Comparison of ENCODE assay signal across 1 cellular context in genomic region chr16:4944333-4945281, GRCh38.
TF ChIP-seq lines count a peak whose summit lies in the region.

No MANE protein-coding gene starts in this region.

TF ChIP-seq in HepG2, 621 proteins besides CTCF, POLR2A, EP300 and RAD21 (continued from another document and continues in another):
- TF ChIP-seq TEF (CRISPR knock-in tag; IDR thresholded peaks at IDR 0.05), result no peak
- no peak for TF ChIP-seq ZSCAN22 (CRISPR knock-in tag; IDR thresholded peaks at IDR 0.05)
- TF ChIP-seq GABPA (IDR thresholded peaks at IDR 0.05; ENCODE audit: low read depth, low read length), result no peak
- TF ChIP-seq GABPA (CRISPR knock-in tag; IDR thresholded peaks at IDR 0.05; ENCODE audit: low read depth), result peak; percentile 52; the same call in 1 of the 2 replicates
- TF ChIP-seq ZBTB7A (CRISPR knock-in tag; IDR thresholded peaks at IDR 0.05), result peak; percentile 98
- TF ChIP-seq SNRNP70 (IDR thresholded peaks at IDR 0.05; ENCODE audit: low read depth, low read length), result no peak
- no peak for TF ChIP-seq ISX (CRISPR knock-in tag; conservative IDR thresholded peaks at IDR 0.05)
- no peak for TF ChIP-seq ZNF484 (CRISPR knock-in tag; IDR thresholded peaks at IDR 0.05; ENCODE audit: borderline replicate concordance, low read depth)
- TF ChIP-seq MLX (CRISPR knock-in tag; IDR thresholded peaks at IDR 0.05), result peak; percentile 83
- 0 out of 2 replicates have a peak, but pooled peaks have one; percentile 72 for TF ChIP-seq SMARCC2 (IDR thresholded peaks at IDR 0.05)
- peak; percentile 96 for TF ChIP-seq ARID5B (CRISPR knock-in tag; IDR thresholded peaks at IDR 0.05)
- peak; percentile 92 for TF ChIP-seq ZBED4 (CRISPR knock-in tag; IDR thresholded peaks at IDR 0.05; ENCODE audit: borderline replicate concordance)
- no peak for TF ChIP-seq TMF1 (CRISPR knock-in tag; IDR thresholded peaks at IDR 0.05; ENCODE audit: low read depth)
- no peak for TF ChIP-seq SMAD3 (CRISPR knock-in tag; IDR thresholded peaks at IDR 0.05)
- no peak for TF ChIP-seq ZBTB34 (CRISPR knock-in tag; IDR thresholded peaks at IDR 0.05)
- no peak for TF ChIP-seq ZNF20 (CRISPR knock-in tag; IDR thresholded peaks at IDR 0.05)
- TF ChIP-seq ZNF564 (CRISPR knock-in tag; IDR thresholded peaks at IDR 0.05), result no peak
- peak; percentile 17; the same call in 1 of the 2 replicates for TF ChIP-seq NKX3-1 (CRISPR knock-in tag; IDR thresholded peaks at IDR 0.05)
- TF ChIP-seq HMG20A (CRISPR knock-in tag; IDR thresholded peaks at IDR 0.05; ENCODE audit: borderline replicate concordance), result peak; percentile 90
- TF ChIP-seq MEF2D (CRISPR knock-in tag; IDR thresholded peaks at IDR 0.05), result peak; percentile 72
- no peak for TF ChIP-seq ATF6 (CRISPR knock-in tag; conservative IDR thresholded peaks at IDR 0.05)
- TF ChIP-seq ATF5 (CRISPR knock-in tag; IDR thresholded peaks at IDR 0.05; ENCODE audit: low read depth), result no peak
- 0 out of 2 replicates have a peak, but pooled peaks have one; percentile 76 for TF ChIP-seq AHR (CRISPR knock-in tag; IDR thresholded peaks at IDR 0.05)
- TF ChIP-seq TIGD3 (CRISPR knock-in tag; IDR thresholded peaks at IDR 0.05; ENCODE audit: borderline replicate concordance), result no peak
- TF ChIP-seq CSRNP2 (CRISPR knock-in tag; conservative IDR thresholded peaks at IDR 0.05; ENCODE audit: low read depth), result no peak
- TF ChIP-seq ZNF441 (CRISPR knock-in tag; IDR thresholded peaks at IDR 0.05; ENCODE audit: borderline replicate concordance), result no peak
- TF ChIP-seq TOE1 (CRISPR knock-in tag; IDR thresholded peaks at IDR 0.05), result no peak
- TF ChIP-seq JUND (CRISPR knock-in tag; IDR thresholded peaks at IDR 0.05), result peak; percentile 99
- TF ChIP-seq ZNF597 (CRISPR knock-in tag; IDR thresholded peaks at IDR 0.05), result no peak
- no peak for TF ChIP-seq ARHGAP35 (CRISPR knock-in tag; IDR thresholded peaks at IDR 0.05; ENCODE audit: borderline replicate concordance)
- TF ChIP-seq RNF2 (conservative IDR thresholded peaks at IDR 0.05; ENCODE audit: low read depth), result no peak; the same call in 1 of the 2 replicates
- peak; percentile 98 for TF ChIP-seq SAP130 (CRISPR knock-in tag; IDR thresholded peaks at IDR 0.05; ENCODE audit: low read depth)
- TF ChIP-seq SRSF1 (optimal IDR thresholded peaks at IDR 0.05; ENCODE audit: low read depth, low read length), result peak; percentile 92
- TF ChIP-seq HES4 (CRISPR knock-in tag; IDR thresholded peaks at IDR 0.05; ENCODE audit: borderline replicate concordance), result no peak
- 0 out of 2 replicates have a peak, but pooled peaks have one; percentile 61 for TF ChIP-seq TSC22D2 (CRISPR knock-in tag; IDR thresholded peaks at IDR 0.05; ENCODE audit: borderline replicate concordance)
- peak; percentile 42; the same call in 1 of the 2 replicates for TF ChIP-seq RFXANK (CRISPR knock-in tag; IDR thresholded peaks at IDR 0.05)
- peak; percentile 80; the same call in 1 of the 2 replicates for TF ChIP-seq ZBTB20 (CRISPR knock-in tag; IDR thresholded peaks at IDR 0.05; ENCODE audit: borderline replicate concordance, low read depth)
- TF ChIP-seq ZNF264 (CRISPR knock-in tag; IDR thresholded peaks at IDR 0.05), result no peak
- TF ChIP-seq ZNF224 (CRISPR knock-in tag; IDR thresholded peaks at IDR 0.05), result no peak
- TF ChIP-seq RXRA (CRISPR knock-in tag; IDR thresholded peaks at IDR 0.05), result peak; percentile 93
- TF ChIP-seq ZBTB14 (CRISPR knock-in tag; IDR thresholded peaks at IDR 0.05), result no peak
- no peak for TF ChIP-seq ZNF333 (CRISPR knock-in tag; IDR thresholded peaks at IDR 0.05; ENCODE audit: borderline replicate concordance)
